19 cellular contexts compared by ENCODE assay signal in genomic region chr7:47414342-47415288, GRCh38.
A peak's percentile ranks its signal among the peaks of the same experiment; 100 is the strongest.
DNase-seq lines count a peak whose midpoint lies in the region; ATAC-seq and TF ChIP-seq lines count a peak whose summit lies in the region.
"Had no signal": no experiment of that assay in that cellular context is flagged by ENCODE, and none has a peak within 500 bp of the region (broad histone marks: within the 10 kb centered on the region; RNA-seq: fewer than 3 reads in every experiment).

No MANE protein-coding gene starts in this region.

- H3K9me3 Mint-ChIP-seq in GM23338 (no peaks in the 10 kb centered on the region; the same call in 2 of the 3 replicates), type B pancreatic cell (no peaks in the 10 kb centered on the region)
- H3K9me3 Mint-ChIP-seq: HFFc6 had no signal

- peak overlapping the region; percentile 26 for H2BK5ac ChIP-seq in neuronal stem cell (ENCODE audit: low read length)

- no peak overlapping the region for H2BK15ac ChIP-seq in neuronal stem cell (ENCODE audit: low read length)

- no peak overlapping the region for H3K4me3 ChIP-seq in GM23338
- H3K4me3 ChIP-seq in neuronal stem cell (ENCODE audit: low read length in 2 of 2) = no peak overlapping the region
- no peak overlapping the region for H3K4me3 ChIP-seq in left lung
- H3K4me3 ChIP-seq: BLaER1, MG63 had no signal

- no peaks in the 10 kb centered on the region for H3F3A ChIP-seq in GM23338 (replicated peaks; ENCODE audit: low read depth)

- H3K36me3 Mint-ChIP-seq in GM23338 (ENCODE audit: low read depth) (peaks cover 10% of the 10 kb centered on the region), type B pancreatic cell (peaks cover 38% of the 10 kb centered on the region)
- H3K36me3 Mint-ChIP-seq: CD8-positive, alpha-beta memory T cell had no signal

- H3K23ac ChIP-seq in neuronal stem cell (ENCODE audit: low read depth, low read length, poor library complexity) = peak overlapping the region; percentile 3

- H3K4ac ChIP-seq in neuronal stem cell (ENCODE audit: low read length) = no peak overlapping the region

- H2AK5ac ChIP-seq in neuronal stem cell (ENCODE audit: low read depth, low read length) = no peak overlapping the region

- H3K9me2 ChIP-seq in GM23338 (ENCODE audit: insufficient read depth) = no peaks in the 10 kb centered on the region

- no peak overlapping the region for H4K91ac ChIP-seq in neuronal stem cell (ENCODE audit: low read depth, low read length, poor library complexity)

- DNase-seq in NCI-H446 treated with DMSO at 0.1 percent for 48 hours (lab: John Stamatoyannopoulos, UW) (peak; percentile 12), NCI-H446 (lab: John Stamatoyannopoulos, UW) (no peak), GM23338 (ENCODE audit: low spot score) (no peak), islet precursor cell (peak; percentile 13), neuronal stem cell (ENCODE audit: low spot score) (no peak), left lung (no peak), type B pancreatic cell (ENCODE audit: extremely low spot score, unreplicated experiment) (no peak)
- DNase-seq: 8988T; CD8-positive, alpha-beta memory T cell; GF-D8; GOT3; HFFc6; MG63; NCI-H187 treated with DMSO at 0.1 percent for 48 hours; NCI-H510A; NCI-H82 had no signal

- no CpG with 5 or more reads among the region's 17 CpGs for WGBS in neuronal stem cell (ENCODE audit: extremely low coverage in 2 of 2, insufficient read length in 2 of 2, insufficient replicate concordance in 1 of 2), 2 donors

- no peaks in the 10 kb centered on the region for H4K20me1 ChIP-seq in GM23338 (replicated peaks; ENCODE audit: insufficient read depth)
- H4K20me1 ChIP-seq: BLaER1 had no signal

- H2BK12ac ChIP-seq in neuronal stem cell (ENCODE audit: low read length) = no peak overlapping the region

- H3K27me3 Mint-ChIP-seq in GM23338 (ENCODE audit: insufficient read depth, low read depth, poor library complexity) = peaks cover 2% of the 10 kb centered on the region
- no peaks in the 10 kb centered on the region for H3K27me3 Mint-ChIP-seq in type B pancreatic cell
- H3K27me3 Mint-ChIP-seq: CD8-positive, alpha-beta memory T cell had no signal

- TF ChIP-seq CTCF in GM23338 (conservative IDR thresholded peaks at IDR 0.05; ENCODE audit: low read depth in 2 of 2) = no peak
- TF ChIP-seq CTCF in left lung (IDR thresholded peaks at IDR 0.05) = no peak
- no peak for TF ChIP-seq CTCF in type B pancreatic cell (conservative IDR thresholded peaks at IDR 0.05)

- no peak overlapping the region for H3K27ac ChIP-seq in GM23338 (ENCODE audit: low read depth)
- no peak overlapping the region for H3K27ac ChIP-seq in neuronal stem cell (replicated peaks; ENCODE audit: low read length)
- H3K27ac ChIP-seq in left lung = no peak overlapping the region
- H3K27ac ChIP-seq: BLaER1, KMS-11 had no signal

- no peak overlapping the region for H2BK120ac ChIP-seq in neuronal stem cell (ENCODE audit: low read depth, low read length)

- no peaks in the 10 kb centered on the region for H3K79me1 ChIP-seq in neuronal stem cell (ENCODE audit: low read depth, low read length)

- H3K9me3 ChIP-seq in neuronal stem cell (replicated peaks in 1 of 2; ENCODE audit: control insufficient read depth in 2 of 2, insufficient read depth in 1 of 2, low read depth in 1 of 2, low read length in 2 of 2) = no peaks in the 10 kb centered on the region
- H3K9me3 ChIP-seq in left lung = no peaks in the 10 kb centered on the region
- H3K9me3 ChIP-seq: MG63 had no signal

- H4K8ac ChIP-seq in neuronal stem cell (ENCODE audit: low read depth, low read length) = no peak overlapping the region

- H3K18ac ChIP-seq in neuronal stem cell (ENCODE audit: low read length) = no peak overlapping the region

- H3K4me1 Mint-ChIP-seq in GM23338 (peaks cover 7% of the 10 kb centered on the region), type B pancreatic cell (ENCODE audit: unreplicated experiment) (peaks cover 13% of the 10 kb centered on the region)
- H3K4me1 Mint-ChIP-seq: CD8-positive, alpha-beta memory T cell had no signal

- H2AFZ ChIP-seq in GM23338 (no peak overlapping the region), neuronal stem cell (ENCODE audit: low read length) (no peak overlapping the region)

- ATAC-seq in GM23338 (no peak), left lung (no peak), HG03097 (IDR thresholded peaks at IDR 0.05; ENCODE audit: low FRiP score, unreplicated experiment) (no peak)

- H3K4me1 ChIP-seq in GM23338 (ENCODE audit: insufficient read depth) = peaks cover 2% of the 10 kb centered on the region; the same call in 1 of the 2 replicates
- no peaks in the 10 kb centered on the region for H3K4me1 ChIP-seq in neuronal stem cell (ENCODE audit: control insufficient read depth in 2 of 2, insufficient read depth in 1 of 2, low read depth in 1 of 2, low read length in 2 of 2)
- no peaks in the 10 kb centered on the region for H3K4me1 ChIP-seq in left lung
- H3K4me1 ChIP-seq: BLaER1 had no signal

- H3K27ac Mint-ChIP-seq in GM23338 = peak overlapping the region; percentile 84
- H3K27ac Mint-ChIP-seq in type B pancreatic cell = no peak overlapping the region
- H3K27ac Mint-ChIP-seq: CD8-positive, alpha-beta memory T cell; HFFc6 had no signal

- H3K14ac ChIP-seq in neuronal stem cell (ENCODE audit: low read length) = no peak overlapping the region

- H3K27me3 ChIP-seq in GM23338 (ENCODE audit: insufficient read depth) = no peaks in the 10 kb centered on the region
- H3K27me3 ChIP-seq in neuronal stem cell (ENCODE audit: control insufficient read depth in 3 of 3, insufficient read depth in 3 of 3, low read depth in 1 of 3, low read length in 3 of 3) = no peaks in the 10 kb centered on the region
- H3K27me3 ChIP-seq in left lung = no peaks in the 10 kb centered on the region
- H3K27me3 ChIP-seq: BLaER1, MG63 had no signal

- no peak overlapping the region for H3K9ac ChIP-seq in neuronal stem cell (ENCODE audit: low read depth, low read length, poor library complexity)
- H3K9ac ChIP-seq: BLaER1, KMS-11 had no signal

- intact Hi-C loops in left lung (cut with DNase I) = no loop called here

- H3K4me2 ChIP-seq in GM23338 (no peak overlapping the region), neuronal stem cell (ENCODE audit: insufficient read depth, low read length, poor library complexity, severe bottlenecking) (no peak overlapping the region)
- H3K4me2 ChIP-seq: BLaER1, KMS-11 had no signal

- H3K36me3 ChIP-seq in GM23338 (ENCODE audit: insufficient read depth) (0 out of 2 replicates have a peak, but pooled peaks cover 6% of the 10 kb centered on the region), neuronal stem cell (replicated peaks in 1 of 2; ENCODE audit: control insufficient read depth in 2 of 2, insufficient read depth in 2 of 2, low read length in 2 of 2) (peaks cover 0 to 32% of the 10 kb centered on the region in 2 donors), left lung (peaks cover 0 to 87% of the 10 kb centered on the region in 2 donors)

- H3K79me2 ChIP-seq in GM23338 (replicated peaks; ENCODE audit: insufficient read depth) = no peaks in the 10 kb centered on the region

- H3K4me3 Mint-ChIP-seq in GM23338 (no peak overlapping the region), type B pancreatic cell (no peak overlapping the region)
- H3K4me3 Mint-ChIP-seq: CD8-positive, alpha-beta memory T cell; HFFc6 had no signal

TF ChIP-seq in GM23338, 12 proteins besides CTCF, POLR2A, EP300 and RAD21 (continues in another document):
- no peak for TF ChIP-seq EZH2phosphoT487 (IDR thresholded peaks at IDR 0.05; ENCODE audit: unreplicated experiment)
- no peak for TF ChIP-seq POLR2AphosphoS5 (IDR thresholded peaks at IDR 0.05; ENCODE audit: low read depth)
- no peak for TF ChIP-seq EZH2 (IDR thresholded peaks at IDR 0.05; ENCODE audit: low read depth, unreplicated experiment)
- no peak for TF ChIP-seq ZNF114 (CRISPR knock-in tag; IDR thresholded peaks at IDR 0.05)

Comparison
In these comparisons a context has a peak if more than half of its experiments do, and no peak if none do; other contexts are left out.
1. DNase-seq: peak in NCI-H446 treated with DMSO at 0.1 percent for 48 hours (single experiment) and islet precursor cell (single experiment); none in NCI-H446 (0 of 2), GM23338 (single experiment), neuronal stem cell (single experiment), left lung (0 of 2) and type B pancreatic cell (single experiment).